ENCODE assay signal across 8 cellular contexts in the genomic region with DNA sequence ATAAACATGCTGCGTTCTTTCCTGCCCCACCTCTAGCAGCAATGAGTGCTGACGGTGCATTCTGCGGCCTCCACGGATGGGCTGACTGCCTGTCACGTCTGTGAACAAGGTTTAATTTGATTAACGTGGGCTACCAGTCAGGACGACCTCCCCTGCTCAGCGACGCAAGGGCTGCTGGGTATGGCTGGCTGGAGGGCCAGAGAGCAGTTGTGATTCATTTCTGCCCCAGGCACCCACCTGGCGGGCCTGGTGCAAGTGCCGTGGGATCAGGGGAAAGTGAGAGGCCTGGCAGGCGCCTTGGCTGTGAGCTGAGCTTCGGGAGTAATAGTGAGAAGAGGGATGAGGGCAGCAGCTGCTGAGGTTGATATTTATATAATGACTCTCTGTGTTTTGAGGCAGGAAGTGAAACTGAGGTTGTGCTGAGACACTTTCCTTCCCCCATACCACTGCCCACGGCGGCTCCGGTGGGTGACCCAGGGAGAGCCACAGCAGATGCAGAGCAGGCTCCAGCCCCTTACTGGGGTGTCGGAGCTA.
DNase-seq lines count a peak whose midpoint lies in the region; ATAC-seq and TF ChIP-seq lines count a peak whose summit lies in the region.

No MANE protein-coding gene starts in this region.

- no peak overlapping the region for H3K4me3 Mint-ChIP-seq in activated T-helper 2 cell treated with anti-CD3 and anti-CD28 coated beads, Interferon-gamma antibody, Interleukin-2, Interleukin-4, amounts not matched to agents 10 μg/mL and 5 μg/mL and 100 μg/mL, durations not matched to agents 14 hours and 24 hours and 36 hours (ENCODE audit: low read depth)
- H3K4me3 Mint-ChIP-seq in stimulated activated effector memory CD8-positive, alpha-beta T cell treated with anti-CD3 and anti-CD28 coated beads, Interleukin-12 subunit alpha, Interleukin-12 subunit beta, amount 100 ng/mL, for 72 hours, result peak overlapping the region; percentile 64

- H3K36me3 Mint-ChIP-seq in activated T-helper 2 cell treated with anti-CD3 and anti-CD28 coated beads, Interferon-gamma antibody, Interleukin-2, Interleukin-4, amounts not matched to agents 10 μg/mL and 5 μg/mL and 100 μg/mL, durations not matched to agents 14 hours and 24 hours and 36 hours (ENCODE audit: low read depth), result no peaks in the 10 kb centered on the region
- H3K36me3 Mint-ChIP-seq in stimulated activated effector memory CD8-positive, alpha-beta T cell treated with anti-CD3 and anti-CD28 coated beads, Interleukin-12 subunit alpha, Interleukin-12 subunit beta, amount 100 ng/mL, for 72 hours, result peaks cover 9% of the 10 kb centered on the region

- no peak for TF ChIP-seq CTCF in GM12865 (IDR thresholded peaks at IDR 0.05; ENCODE audit: insufficient read depth, low read depth, low read length, missing control alignments)

- intact Hi-C loops in activated T-helper 2 cell treated with anti-CD3 and anti-CD28 coated beads, Interferon-gamma antibody, Interleukin-2, Interleukin-4, amounts not matched to agents 10 μg/mL and 5 μg/mL and 100 μg/mL, durations not matched to agents 14 hours and 24 hours and 36 hours (cut with micrococcal nuclease), result loop anchor here (2.0 kb wide), 1 partner anchor 27 kb away; no protein-coding TSS in a partner anchor

- H3K27ac Mint-ChIP-seq in activated T-helper 2 cell treated with anti-CD3 and anti-CD28 coated beads, Interferon-gamma antibody, Interleukin-2, Interleukin-4, amounts not matched to agents 10 μg/mL and 5 μg/mL and 100 μg/mL, durations not matched to agents 14 hours and 24 hours and 36 hours, result peak overlapping the region; percentile 33
- H3K27ac Mint-ChIP-seq in stimulated activated effector memory CD8-positive, alpha-beta T cell treated with anti-CD3 and anti-CD28 coated beads, Interleukin-12 subunit alpha, Interleukin-12 subunit beta, amount 100 ng/mL, for 72 hours, result no peak overlapping the region

- DNase-seq in GM12865 (ENCODE audit: low read depth) (peak; percentile 85), NCI-H748 (lab: John Stamatoyannopoulos, UW; ENCODE audit: unreplicated experiment) (no peak), NCI-H1436 (lab: John Stamatoyannopoulos, UW) (no peak), hepatic stellate cell (ENCODE audit: low spot score) (no peak)
- DNase-seq in activated T-helper 2 cell treated with anti-CD3 and anti-CD28 coated beads, Interferon-gamma antibody, Interleukin-2, Interleukin-4, amounts not matched to agents 10 μg/mL and 5 μg/mL and 100 μg/mL, durations not matched to agents 14 hours and 24 hours and 36 hours (ENCODE audit: low spot score), result no peak
- peak; percentile 53 to 84 for DNase-seq in stimulated activated effector memory CD8-positive, alpha-beta T cell treated with anti-CD3 and anti-CD28 coated beads, Interleukin-12 subunit alpha, Interleukin-12 subunit beta, amount 100 ng/mL, for 72 hours (ENCODE audit: low spot score in 2 of 2)

- H3K27me3 Mint-ChIP-seq in activated T-helper 2 cell treated with anti-CD3 and anti-CD28 coated beads, Interferon-gamma antibody, Interleukin-2, Interleukin-4, amounts not matched to agents 10 μg/mL and 5 μg/mL and 100 μg/mL, durations not matched to agents 14 hours and 24 hours and 36 hours (ENCODE audit: low read depth), result peaks cover 26% of the 10 kb centered on the region

- ATAC-seq in GM21423 (IDR thresholded peaks at IDR 0.05; ENCODE audit: unreplicated experiment) (peak; percentile 99), HG03571 (IDR thresholded peaks at IDR 0.05; ENCODE audit: unreplicated experiment) (peak; percentile 100)
- ATAC-seq in stimulated activated effector memory CD8-positive, alpha-beta T cell treated with anti-CD3 and anti-CD28 coated beads, Interleukin-12 subunit alpha, Interleukin-12 subunit beta, amount 100 ng/mL, for 72 hours, result peak; percentile 98

- no peak overlapping the region for H3K4me3 ChIP-seq in GM12865 (ENCODE audit: low read depth, low read length)

- H3K4me1 Mint-ChIP-seq in activated T-helper 2 cell treated with anti-CD3 and anti-CD28 coated beads, Interferon-gamma antibody, Interleukin-2, Interleukin-4, amounts not matched to agents 10 μg/mL and 5 μg/mL and 100 μg/mL, durations not matched to agents 14 hours and 24 hours and 36 hours (ENCODE audit: low read depth), result peaks cover 33% of the 10 kb centered on the region
- peaks cover 24% of the 10 kb centered on the region for H3K4me1 Mint-ChIP-seq in stimulated activated effector memory CD8-positive, alpha-beta T cell treated with anti-CD3 and anti-CD28 coated beads, Interleukin-12 subunit alpha, Interleukin-12 subunit beta, amount 100 ng/mL, for 72 hours

- H3K9me3 Mint-ChIP-seq in activated T-helper 2 cell treated with anti-CD3 and anti-CD28 coated beads, Interferon-gamma antibody, Interleukin-2, Interleukin-4, amounts not matched to agents 10 μg/mL and 5 μg/mL and 100 μg/mL, durations not matched to agents 14 hours and 24 hours and 36 hours, result no peaks in the 10 kb centered on the region
- no peaks in the 10 kb centered on the region for H3K9me3 Mint-ChIP-seq in stimulated activated effector memory CD8-positive, alpha-beta T cell treated with anti-CD3 and anti-CD28 coated beads, Interleukin-12 subunit alpha, Interleukin-12 subunit beta, amount 100 ng/mL, for 72 hours

Comparison
In these comparisons a context has a peak if more than half of its experiments do, and no peak if none do; other contexts are left out.
1. DNase-seq: peak in GM12865 (single experiment) and stimulated activated effector memory CD8-positive, alpha-beta T cell treated with anti-CD3 and anti-CD28 coated beads, Interleukin-12 subunit alpha, Interleukin-12 subunit beta, amount 100 ng/mL, for 72 hours (2 of 2); none in activated T-helper 2 cell treated with anti-CD3 and anti-CD28 coated beads, Interferon-gamma antibody, Interleukin-2, Interleukin-4, amounts not matched to agents 10 μg/mL and 5 μg/mL and 100 μg/mL, durations not matched to agents 14 hours and 24 hours and 36 hours (single experiment), NCI-H748 (single experiment), NCI-H1436 (single experiment) and hepatic stellate cell (single experiment).
2. Peak in every context shown above with its lines, with median percentiles within 50 percentile points of each other: ATAC-seq.